35 cellular contexts compared by ENCODE assay signal in the genomic region with DNA sequence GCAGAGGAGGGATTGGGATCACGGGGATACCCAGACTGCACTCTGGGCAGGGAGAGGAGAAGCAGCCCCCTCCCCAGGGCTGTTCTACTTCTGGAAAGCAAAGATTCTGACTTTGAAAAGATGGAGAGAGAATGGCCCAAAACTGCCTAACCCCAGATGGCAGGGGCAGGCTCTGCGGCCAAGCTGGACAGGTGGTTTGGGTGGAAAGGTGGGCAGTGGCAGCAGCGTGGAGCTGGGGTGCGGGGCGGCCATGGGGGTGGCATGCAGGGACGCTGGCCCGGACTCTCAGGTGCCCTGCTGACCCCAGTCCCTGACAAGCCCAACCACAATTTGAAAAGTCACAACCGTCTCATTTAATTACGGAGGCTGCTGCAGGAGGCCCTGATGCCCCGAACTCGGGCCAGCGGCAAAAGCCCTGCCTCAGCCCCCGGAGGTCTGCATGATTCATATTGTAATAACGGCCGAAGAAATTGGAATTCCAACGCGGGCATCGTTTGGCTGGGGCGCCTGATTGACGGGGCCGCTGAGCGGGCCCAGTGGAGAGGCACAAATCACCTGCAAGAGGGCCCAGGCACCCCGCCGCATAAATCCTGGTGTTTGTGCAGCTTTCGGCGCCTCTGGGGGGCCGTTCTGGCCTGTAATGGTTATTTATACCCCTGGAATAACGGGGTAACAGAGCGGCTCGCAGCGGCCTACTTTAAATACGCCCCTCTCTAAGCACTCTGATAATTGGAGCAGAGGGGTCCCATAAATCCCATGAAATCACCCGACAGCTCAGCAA. TPM values are rescaled to one million over a fixed set of nuclear protein-coding genes. Genes with fewer than 3 reads are reported as not detected.
"Had no signal": no experiment of that assay in that cellular context is flagged by ENCODE, and none has a peak within 500 bp of the region (broad histone marks: within the 10 kb centered on the region; RNA-seq: fewer than 3 reads in every experiment).

No MANE protein-coding gene starts in this region.

- H3K27ac ChIP-seq: adrenal gland, Peyer's patch had no signal

- H3K36me3 ChIP-seq: Peyer's patch had no signal

- FAIRE-seq: bronchial epithelial cell, TTC549 had no signal

- H3K4me3 ChIP-seq: adrenal gland, MG63, Peyer's patch had no signal

- H3K4me1 ChIP-seq: adrenal gland, Peyer's patch had no signal

- ATAC-seq: activated CD8-positive, alpha-beta T cell treated with anti-CD3 and anti-CD28 coated beads for 36 hours; activated naive CD4-positive, alpha-beta T cell treated with anti-CD3 and anti-CD28 coated beads, Interleukin-2, amount 50 U/mL, for 72 hours; activated T-cell treated with anti-CD3 and anti-CD28 coated beads, Interleukin-2, amount 50 U/mL, for 72 hours; activated T-helper 17 cell treated with anti-CD3 and anti-CD28 coated beads, Interleukin-2, amount 50 U/mL, for 72 hours; PC-3 had no signal

- H3K9me3 ChIP-seq: adrenal gland, MG63, Peyer's patch had no signal

- H3K27me3 ChIP-seq: adrenal gland, MG63, Peyer's patch had no signal

- DNase-seq: activated CD4-positive, alpha-beta T cell treated with anti-CD3 and anti-CD28 coated beads, Interleukin-2, amount 10 ng/mL, durations not matched to agents 24 days and 14 days; activated CD4-positive, alpha-beta T cell treated with anti-CD3 and anti-CD28 coated beads, Interleukin-2, amount 50 U/mL, for 4 hours; activated CD8-positive, alpha-beta T cell treated with anti-CD3 and anti-CD28 coated beads for 36 hours; activated effector memory CD4-positive, alpha-beta T cell treated with anti-CD3 and anti-CD28 coated beads, Interleukin-2, amount 50 U/mL, for 16 hours; activated naive CD4-positive, alpha-beta T cell; activated T-cell treated with anti-CD3 and anti-CD28 coated beads, Interleukin-2, amount 50 U/mL, for 1 hour; activated T-cell treated with anti-CD3 and anti-CD28 coated beads, Interleukin-2, amount 50 U/mL, for 72 hours; adrenal gland; caudate nucleus; Kasumi-1; KG1; MG63; NCI-H1048; NCI-H1105 treated with DMSO at 0.1 percent for 48 hours; NCI-H1436; NCI-H1694; NCI-H1930; NCI-H2081 treated with DMSO at 0.1 percent for 48 hours; NCI-H345; NCI-H524 treated with DMSO at 0.1 percent for 48 hours; NCI-H748 treated with DMSO at 0.1 percent for 48 hours; NK-92 treated with Interleukin-12 subunit alpha and Interleukin-12 subunit beta, amount 100 ng/mL, for 24 hours; PC-3; Peyer's patch; RPMI8226; SW 1271; T1000 had no signal

RNA-seq across cellular contexts. Expression of a gene that starts 41.8 kb away (rescaled TPM):
- total RNA-seq: activated CD4-positive, alpha-beta T cell treated with anti-CD3 and anti-CD28 coated beads, Interleukin-2, amount 10 ng/mL, durations not matched to agents 24 days and 14 days; activated CD8-positive, alpha-beta memory T cell treated with anti-CD3 and anti-CD28 coated beads for 36 hours; activated CD8-positive, alpha-beta T cell treated with anti-CD3 and anti-CD28 coated beads for 36 hours; activated naive CD4-positive, alpha-beta T cell treated with anti-CD3 and anti-CD28 coated beads, Interleukin-2, amount 50 U/mL, for 72 hours; activated T-cell treated with anti-CD3 and anti-CD28 coated beads, Interleukin-2, amount 50 U/mL, for 72 hours; activated T-helper 17 cell treated with anti-CD3 and anti-CD28 coated beads, Interleukin-2, amount 50 U/mL, for 72 hours; bronchial epithelial cell; NCI-H460; PC-3; Peyer's patch; T-helper 1 cell treated with Interleukin-12 subunit alpha and Interleukin-12 subunit beta and Interleukin-4 antibody, amounts not matched to agents 30 ng/mL and 1 ng/mL, for 36 hours; T-helper 2 cell treated with Interferon-gamma antibody and Interleukin-4, amounts not matched to agents 100 ng/mL and 5 ng/mL, for 36 hours had no signal
